7 cellular contexts compared by ENCODE assay signal in genomic region chr14:65824978-65825299, GRCh38.
"Had no signal": no experiment of that assay in that cellular context is flagged by ENCODE, and none has a peak within 500 bp of the region (broad histone marks: within the 10 kb centered on the region; RNA-seq: fewer than 3 reads in every experiment).

No MANE protein-coding gene starts in this region.

- H3K4me3 ChIP-seq: adrenal gland, cardiac muscle cell, ovary, tibial nerve had no signal

- H3K4me3 Mint-ChIP-seq: activated CD8-positive, alpha-beta memory T cell treated with anti-CD3 and anti-CD28 coated beads, Interleukin-2, amount 10 ng/mL, durations not matched to agents 7 days and 5 days; activated naive CD4-positive, alpha-beta T cell treated with anti-CD3 and anti-CD28 coated beads, Interleukin-2, amount 50 U/mL, for 24 hours; activated T-cell treated with anti-CD3 and anti-CD28 coated beads, Interleukin-2, amount 50 U/mL, for 24 hours had no signal

- H3K9me3 ChIP-seq: adrenal gland, ovary, tibial nerve had no signal

- H3K9me3 Mint-ChIP-seq: activated naive CD4-positive, alpha-beta T cell treated with anti-CD3 and anti-CD28 coated beads, Interleukin-2, amount 50 U/mL, for 24 hours; activated T-cell treated with anti-CD3 and anti-CD28 coated beads, Interleukin-2, amount 50 U/mL, for 24 hours had no signal

- H3K27me3 ChIP-seq: adrenal gland, cardiac muscle cell, ovary, tibial nerve had no signal

- H3K27ac Mint-ChIP-seq: activated T-cell treated with anti-CD3 and anti-CD28 coated beads, Interleukin-2, amount 50 U/mL, for 24 hours had no signal

- H3K27ac ChIP-seq: adrenal gland, cardiac muscle cell, ovary, tibial nerve had no signal

- H3K27me3 Mint-ChIP-seq: activated CD8-positive, alpha-beta memory T cell treated with anti-CD3 and anti-CD28 coated beads, Interleukin-2, amount 10 ng/mL, durations not matched to agents 7 days and 5 days; activated naive CD4-positive, alpha-beta T cell treated with anti-CD3 and anti-CD28 coated beads, Interleukin-2, amount 50 U/mL, for 24 hours; activated T-cell treated with anti-CD3 and anti-CD28 coated beads, Interleukin-2, amount 50 U/mL, for 24 hours had no signal

- H3K36me3 ChIP-seq: adrenal gland, cardiac muscle cell, ovary, tibial nerve had no signal

- H3K4me1 ChIP-seq: adrenal gland had no signal
